ENCODE assay signal across 24 cellular contexts in genomic region chr12:72493390-72493789, GRCh38.
DNase-seq lines count a peak whose midpoint lies in the region; ATAC-seq, FAIRE-seq and TF ChIP-seq lines count a peak whose summit lies in the region.
"Had no signal": no experiment of that assay in that cellular context is flagged by ENCODE, and none has a peak within 500 bp of the region (broad histone marks: within the 10 kb centered on the region; RNA-seq: fewer than 3 reads in every experiment).

No MANE protein-coding gene starts in this region.

- FAIRE-seq in D721Med (lab: Jason Lieb, UNC): no peak
- FAIRE-seq: G401.6, GM18507 had no signal

- no peaks in the 10 kb centered on the region for H3K36me3 ChIP-seq in brain microvascular endothelial cell (replicated peaks)
- H3K36me3 ChIP-seq: Peyer's patch, SJSA1 had no signal

- no peak overlapping the region for H3K4me3 ChIP-seq in brain microvascular endothelial cell (ENCODE audit: low read depth, low read length)
- H3K4me3 ChIP-seq: Peyer's patch, SJSA1 had no signal

- TF ChIP-seq CTCF in brain microvascular endothelial cell (IDR thresholded peaks at IDR 0.05; ENCODE audit: low read depth, low read length, missing control alignments) (no peak), D721Med (IDR thresholded peaks at IDR 0.05; ENCODE audit: insufficient read depth, missing control alignments) (no peak)

- in situ Hi-C loops in brain microvascular endothelial cell (cut with HindIII; ENCODE audit: low pct_ligation_motif_present, low sequenced_read_pairs): no loop called here

- H3K27ac ChIP-seq in brain microvascular endothelial cell: no peak overlapping the region
- H3K27ac ChIP-seq: HL-60, Peyer's patch, SJSA1 had no signal

- DNase-seq in ELR (ENCODE audit: low read depth): peak; percentile 38
- peak; percentile 87 for DNase-seq in OCI-M1 (lab: John Stamatoyannopoulos, UW)
- peak; percentile 3 for DNase-seq in amniotic epithelial cell (ENCODE audit: low read depth)
- DNase-seq in iris pigment epithelial cell (ENCODE audit: low read depth): peak; percentile 50
- no peak for DNase-seq in brain microvascular endothelial cell
- DNase-seq in NCI-H1930 (lab: John Stamatoyannopoulos, UW): no peak
- DNase-seq in D721Med (ENCODE audit: insufficient read length, low spot score): no peak
- DNase-seq: CD4-positive, CD25-positive, alpha-beta regulatory T cell; DMS 273 treated with DMSO at 0.1 percent for 48 hours; DMS79 treated with DMSO at 0.1 percent for 48 hours; GOT3; NCI-H1417; NCI-H1694 treated with DMSO at 0.1 percent for 48 hours; NCI-H2227 treated with DMSO at 0.1 percent for 48 hours; NCI-H510A; NCI-H748 treated with DMSO at 0.1 percent for 48 hours; NK-92 treated with Interleukin-12 subunit alpha and Interleukin-12 subunit beta, amount 100 ng/mL, for 24 hours; Peyer's patch had no signal

- ATAC-seq in HG03342 (IDR thresholded peaks at IDR 0.05; ENCODE audit: unreplicated experiment): no peak
- ATAC-seq: HCT116 had no signal

- no peaks in the 10 kb centered on the region for H3K27me3 ChIP-seq in brain microvascular endothelial cell (replicated peaks)
- H3K27me3 ChIP-seq: Peyer's patch, SJSA1 had no signal

Comparison
In these comparisons a context has a peak if more than half of its experiments do, and no peak if none do; other contexts are left out.
1. DNase-seq: peak in ELR (single experiment), OCI-M1 (single experiment), amniotic epithelial cell (single experiment) and iris pigment epithelial cell (single experiment); none in brain microvascular endothelial cell (single experiment), NCI-H1930 (0 of 2) and D721Med (single experiment).